Comparison of ENCODE assay signal across 8 cellular contexts in genomic region chr6:139161817-139162284, GRCh38. TPM values are rescaled to one million over a fixed set of nuclear protein-coding genes. Genes with fewer than 3 reads are reported as not detected.
DNase-seq lines count a peak whose midpoint lies in the region; ATAC-seq, FAIRE-seq and TF ChIP-seq lines count a peak whose summit lies in the region.

No MANE protein-coding gene starts in this region.

- intact Hi-C loops in mucosa of descending colon (cut with DNase I, micrococcal nuclease), result no loop called here

- peak; percentile 98 for ATAC-seq in HG03064 (IDR thresholded peaks at IDR 0.05; ENCODE audit: low read depth, unreplicated experiment)
- peak; percentile 22 for ATAC-seq in mucosa of descending colon
- ATAC-seq in foreskin keratinocyte, result no peak

- no peaks in the 10 kb centered on the region for H3K36me3 ChIP-seq in mucosa of descending colon (ENCODE audit: low read depth)

- peaks cover 25% of the 10 kb centered on the region for H3K4me1 ChIP-seq in mucosa of descending colon (ENCODE audit: low read depth)
- H3K4me1 ChIP-seq in foreskin keratinocyte, result peaks cover 4% of the 10 kb centered on the region

- peak; percentile 73 for DNase-seq in GM19239 (ENCODE audit: insufficient read length, low spot score)
- DNase-seq in activated CD4-positive, alpha-beta T cell treated with anti-CD3 and anti-CD28 coated beads, Interleukin-2, amount 50 U/mL, for 1 hour, result peak; percentile 59
- DNase-seq in mucosa of descending colon, result no peak
- DNase-seq in foreskin keratinocyte, result no peak
- DNase-seq in NCI-H748 (lab: John Stamatoyannopoulos, UW; ENCODE audit: unreplicated experiment), result no peak
- no peak for DNase-seq in NCI-H1694 (lab: John Stamatoyannopoulos, UW)
- no peak for DNase-seq in NCI-H2196 treated with DMSO at 0.1 percent for 48 hours (lab: John Stamatoyannopoulos, UW; ENCODE audit: unreplicated experiment)

- peak; percentile 97 for FAIRE-seq in GM19239 (lab: Jason Lieb, UNC)

- no peaks in the 10 kb centered on the region for H3K27me3 ChIP-seq in foreskin keratinocyte

- H3K4me3 ChIP-seq in mucosa of descending colon, result no peak overlapping the region

- no peak for TF ChIP-seq CTCF in mucosa of descending colon (IDR thresholded peaks at IDR 0.05)
- no peak for TF ChIP-seq CTCF in foreskin keratinocyte (conservative IDR thresholded peaks at IDR 0.05)

- H3K27ac ChIP-seq in foreskin keratinocyte, result no peak overlapping the region

- H3K9me3 ChIP-seq in mucosa of descending colon, result no peaks in the 10 kb centered on the region

RNA-seq across cellular contexts. Expression of gene HECA, which starts 27.0 kb away (rescaled TPM):
- total RNA-seq in mucosa of descending colon (10 to 100 TPM; 30.8 to 43.2 (median 40.4) TPM), foreskin keratinocyte (15.4 and 16.1 TPM in 2 replicates)
- polyA plus RNA-seq in foreskin keratinocyte, result 4.4 and 4.7 TPM in 2 replicates

Comparison
In these comparisons a context has a peak if more than half of its experiments do, and no peak if none do; other contexts are left out.
1. DNase-seq: peak in GM19239 (single experiment) and activated CD4-positive, alpha-beta T cell treated with anti-CD3 and anti-CD28 coated beads, Interleukin-2, amount 50 U/mL, for 1 hour (single experiment); none in mucosa of descending colon (0 of 3), foreskin keratinocyte (0 of 2), NCI-H748 (single experiment), NCI-H1694 (single experiment) and NCI-H2196 treated with DMSO at 0.1 percent for 48 hours (single experiment).